In genomic region chr6:53290547-53291510, GRCh38 we compare ENCODE assay signal across 13 cellular contexts. TPM values are rescaled to one million over a fixed set of nuclear protein-coding genes. Genes with fewer than 3 reads are reported as not detected.
DNase-seq lines count a peak whose midpoint lies in the region; ATAC-seq and TF ChIP-seq lines count a peak whose summit lies in the region.
"Had no signal": no experiment of that assay in that cellular context is flagged by ENCODE, and none has a peak within 500 bp of the region (broad histone marks: within the 10 kb centered on the region; RNA-seq: fewer than 3 reads in every experiment).

No MANE protein-coding gene starts in this region.

- CTCF ChIA-PET in activated naive CD4-positive, alpha-beta T cell treated with anti-CD3 and anti-CD28 coated beads for 36 hours (lab: Charles Lee), result interaction anchor here (0.8 to 2.5 kb wide), 4 partner anchors 48 to 118 kb away, joined by 3 to 9 read pairs (median 3); no protein-coding TSS in a partner anchor
- CTCF ChIA-PET in Panc1 (lab: Charles Lee) (interaction anchor here (0.7 kb wide), 1 partner anchor 36 kb away, joined by 3 read pairs; no protein-coding TSS in a partner anchor), PC-9 (lab: Charles Lee) (interaction anchor here (1.0 kb wide), 1 partner anchor 10 kb away, joined by 3 read pairs; no protein-coding TSS in a partner anchor)

- BruUV-seq in Panc1 (replicated peaks; lab: Mats Ljungman, UMichigan), result no TSS peak
- BruUV-seq in PC-9 (replicated peaks; lab: Mats Ljungman, UMichigan), result no TSS peak

- DNase-seq in activated naive CD4-positive, alpha-beta T cell treated with anti-CD3 and anti-CD28 coated beads for 36 hours, result no peak
- no peak for DNase-seq in activated naive CD4-positive, alpha-beta T cell (lab: John Stamatoyannopoulos, UW)
- DNase-seq in Panc1 (ENCODE audit: low read depth, low spot score) (no peak), dermis blood vessel endothelial cell (peak; percentile 17), PC-9 (no peak)
- no peak for DNase-seq in stimulated activated effector memory CD8-positive, alpha-beta T cell treated with anti-CD3 and anti-CD28 coated beads, Interleukin-12 subunit alpha, Interleukin-12 subunit beta, amount 100 ng/mL, for 72 hours (ENCODE audit: low spot score in 2 of 2)
- DNase-seq: heart left ventricle; left ventricle myocardium superior; NK-92 treated with Interleukin-12 subunit alpha and Interleukin-12 subunit beta, amount 100 ng/mL, for 24 hours; psoas muscle; testis had no signal

- ATAC-seq in Panc1, result no peak
- ATAC-seq in stimulated activated effector memory CD8-positive, alpha-beta T cell treated with anti-CD3 and anti-CD28 coated beads, Interleukin-12 subunit alpha, Interleukin-12 subunit beta, amount 100 ng/mL, for 72 hours, result peak; percentile 75
- no peak for ATAC-seq in HG03039 (IDR thresholded peaks at IDR 0.05; ENCODE audit: unreplicated experiment)
- no peak for ATAC-seq in GM21447 (IDR thresholded peaks at IDR 0.05; ENCODE audit: unreplicated experiment)
- ATAC-seq: heart left ventricle, left ventricle myocardium superior, psoas muscle had no signal

- H3K27ac Mint-ChIP-seq in activated naive CD4-positive, alpha-beta T cell treated with anti-CD3 and anti-CD28 coated beads for 36 hours, result peak overlapping the region; percentile 57
- H3K27ac Mint-ChIP-seq in stimulated activated effector memory CD8-positive, alpha-beta T cell treated with anti-CD3 and anti-CD28 coated beads, Interleukin-12 subunit alpha, Interleukin-12 subunit beta, amount 100 ng/mL, for 72 hours, result peak overlapping the region; percentile 83

- H2AFZ ChIP-seq in PC-9, result no peak overlapping the region

- POLR2A ChIA-PET in Panc1 (lab: Charles Lee), result no interaction called here
- POLR2A ChIA-PET in PC-9 (lab: Charles Lee; ENCODE audit: unreplicated experiment), result no interaction called here

- H3K4me3 ChIP-seq in Panc1 (ENCODE audit: low read depth in 2 of 2, low read length in 2 of 2) (no peak overlapping the region), PC-9 (no peak overlapping the region)
- H3K4me3 ChIP-seq: heart left ventricle, psoas muscle, testis had no signal

- no peaks in the 10 kb centered on the region for H3F3A ChIP-seq in PC-9 (ENCODE audit: insufficient read depth, low read depth)

- no peaks in the 10 kb centered on the region for H3K9me2 ChIP-seq in PC-9 (ENCODE audit: insufficient read depth)

- H3K9me3 Mint-ChIP-seq in activated naive CD4-positive, alpha-beta T cell treated with anti-CD3 and anti-CD28 coated beads for 36 hours, result no peaks in the 10 kb centered on the region
- no peaks in the 10 kb centered on the region for H3K9me3 Mint-ChIP-seq in stimulated activated effector memory CD8-positive, alpha-beta T cell treated with anti-CD3 and anti-CD28 coated beads, Interleukin-12 subunit alpha, Interleukin-12 subunit beta, amount 100 ng/mL, for 72 hours

- no peak overlapping the region for H3K4me3 Mint-ChIP-seq in activated naive CD4-positive, alpha-beta T cell treated with anti-CD3 and anti-CD28 coated beads for 36 hours
- peak overlapping the region; percentile 12 for H3K4me3 Mint-ChIP-seq in stimulated activated effector memory CD8-positive, alpha-beta T cell treated with anti-CD3 and anti-CD28 coated beads, Interleukin-12 subunit alpha, Interleukin-12 subunit beta, amount 100 ng/mL, for 72 hours

- H3K36me3 ChIP-seq in Panc1 (ENCODE audit: control insufficient read depth, insufficient read depth, low read length), result peaks cover 24% of the 10 kb centered on the region
- H3K36me3 ChIP-seq in PC-9 (ENCODE audit: low read depth), result peaks cover 11% of the 10 kb centered on the region

- no peaks in the 10 kb centered on the region for H3K9me3 ChIP-seq in Panc1 (ENCODE audit: control insufficient read depth, insufficient read depth, low read depth, low read length)
- no peaks in the 10 kb centered on the region for H3K9me3 ChIP-seq in PC-9 (ENCODE audit: insufficient read depth, low read depth)
- H3K9me3 ChIP-seq: heart left ventricle, psoas muscle, testis had no signal

- TF ChIP-seq CTCF in Panc1 (IDR thresholded peaks at IDR 0.05) (peak; percentile 17; the same call in 1 of the 2 replicates), PC-9 (conservative IDR thresholded peaks at IDR 0.05) (no peak)

- in situ Hi-C loops in Panc1 (cut with HindIII; ENCODE audit: low pct_unique_long_range_greater_than_20kb, low sequenced_read_pairs), result no loop called here

- H3K36me3 Mint-ChIP-seq in activated naive CD4-positive, alpha-beta T cell treated with anti-CD3 and anti-CD28 coated beads for 36 hours (ENCODE audit: low read depth), result peaks cover 41% of the 10 kb centered on the region
- peaks cover 78% of the 10 kb centered on the region for H3K36me3 Mint-ChIP-seq in stimulated activated effector memory CD8-positive, alpha-beta T cell treated with anti-CD3 and anti-CD28 coated beads, Interleukin-12 subunit alpha, Interleukin-12 subunit beta, amount 100 ng/mL, for 72 hours

- H3K27me3 Mint-ChIP-seq in activated naive CD4-positive, alpha-beta T cell treated with anti-CD3 and anti-CD28 coated beads for 36 hours (ENCODE audit: low read depth), result no peaks in the 10 kb centered on the region

- peaks cover 48% of the 10 kb centered on the region for H3K4me1 Mint-ChIP-seq in activated naive CD4-positive, alpha-beta T cell treated with anti-CD3 and anti-CD28 coated beads for 36 hours (ENCODE audit: low read depth)
- H3K4me1 Mint-ChIP-seq in stimulated activated effector memory CD8-positive, alpha-beta T cell treated with anti-CD3 and anti-CD28 coated beads, Interleukin-12 subunit alpha, Interleukin-12 subunit beta, amount 100 ng/mL, for 72 hours, result peaks cover 57% of the 10 kb centered on the region

- intact Hi-C loops in activated naive CD4-positive, alpha-beta T cell treated with anti-CD3 and anti-CD28 coated beads for 36 hours (cut with micrococcal nuclease), result loop anchor here (1.0 to 5.0 kb wide), 4 partner anchors 11 to 191 kb away; no protein-coding TSS in a partner anchor
- intact Hi-C loops in Panc1 (cut with micrococcal nuclease; ENCODE audit: unreplicated experiment), result loop anchor here (10.0 kb wide), 1 partner anchor 116 kb away; no protein-coding TSS in a partner anchor
- intact Hi-C loops in PC-9 (cut with micrococcal nuclease; ENCODE audit: unreplicated experiment), result loop anchor here (5.0 kb wide), 1 partner anchor 146 kb away; no protein-coding TSS in a partner anchor

- no peak overlapping the region for H3K4me2 ChIP-seq in PC-9

- H4K20me1 ChIP-seq in PC-9 (ENCODE audit: insufficient read depth), result no peaks in the 10 kb centered on the region

- H3K27me3 ChIP-seq in Panc1 (ENCODE audit: control insufficient read depth, insufficient read depth, low read length), result no peaks in the 10 kb centered on the region
- H3K27me3 ChIP-seq in PC-9 (ENCODE audit: insufficient read depth, low read depth), result no peaks in the 10 kb centered on the region
- H3K27me3 ChIP-seq: heart left ventricle, testis had no signal

- peaks cover 6% of the 10 kb centered on the region; the same call in 1 of the 2 replicates for H3K4me1 ChIP-seq in Panc1 (ENCODE audit: control insufficient read depth, insufficient read depth, low read length)
- H3K4me1 ChIP-seq in PC-9 (replicated peaks; ENCODE audit: insufficient read depth), result peaks cover 7% of the 10 kb centered on the region; the same call in 1 of the 2 replicates
- H3K4me1 ChIP-seq: psoas muscle, testis had no signal

- H3K27ac ChIP-seq in Panc1 (ENCODE audit: low read length), result 0 out of 2 replicates have a peak overlapping the region, but pooled peaks have one; percentile 9
- H3K27ac ChIP-seq in PC-9, result no peak overlapping the region
- H3K27ac ChIP-seq: psoas muscle, testis had no signal

- H3K79me2 ChIP-seq in PC-9 (ENCODE audit: low read depth), result no peaks in the 10 kb centered on the region

RNA-seq across cellular contexts. Expression of gene ELOVL5, which starts 57.9 kb away (rescaled TPM):
- total RNA-seq in activated naive CD4-positive, alpha-beta T cell treated with anti-CD3 and anti-CD28 coated beads for 36 hours, result 100 to 1,000 TPM; 132 to 136 TPM
- 218 TPM for total RNA-seq in Panc1 (2021; ENCODE audit: unreplicated experiment)
- polyA plus RNA-seq in Panc1 (2012; ENCODE audit: insufficient read length), result 111 TPM
- total RNA-seq in dermis blood vessel endothelial cell, result 74.2 and 123 TPM in 2 replicates
- 71.3 and 108 TPM in 2 replicates for total RNA-seq in PC-9 (2021)
